ENCODE assay signal across 21 cellular contexts in the genomic region with DNA sequence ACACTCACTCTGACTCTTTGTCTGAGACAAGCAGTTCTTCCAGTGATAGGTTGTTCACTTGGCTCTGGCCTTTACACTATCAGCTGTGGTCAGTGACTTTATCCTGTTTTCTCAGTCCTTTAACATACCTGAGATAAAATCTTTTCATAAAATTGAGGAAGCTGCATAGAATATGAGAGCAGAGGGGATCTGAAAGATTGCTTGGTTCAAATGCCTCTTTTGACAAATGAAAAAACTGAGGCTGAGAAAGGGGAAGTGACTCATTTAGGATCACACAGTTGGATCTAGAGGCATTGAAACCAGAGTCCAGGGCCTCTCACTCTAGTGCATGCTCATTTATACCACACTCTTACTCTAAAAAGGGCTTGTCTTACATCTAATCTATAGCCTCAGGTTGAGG.
DNase-seq lines count a peak whose midpoint lies in the region; ATAC-seq and TF ChIP-seq lines count a peak whose summit lies in the region.
"Had no signal": no experiment of that assay in that cellular context is flagged by ENCODE, and none has a peak within 500 bp of the region (broad histone marks: within the 10 kb centered on the region; RNA-seq: fewer than 3 reads in every experiment).

No MANE protein-coding gene starts in this region.

- no peaks in the 10 kb centered on the region for H3K36me3 Mint-ChIP-seq in stimulated activated memory B cell treated with anti-CD40 and anti-IgM and Interleukin-4, amounts not matched to agents 10 μg/mL and 1 μg/mL and 100 μg/mL, for 72 hours
- H3K36me3 Mint-ChIP-seq in activated CD4-positive, alpha-beta T cell treated with anti-CD3 and anti-CD28 coated beads, Interleukin-2, amount 10 ng/mL, durations not matched to agents 7 days and 5 days (ENCODE audit: low read depth): no peaks in the 10 kb centered on the region

- H3K4me2 ChIP-seq in GM23248 (ENCODE audit: unreplicated experiment): no peak overlapping the region

- no peaks in the 10 kb centered on the region for H3K36me3 ChIP-seq in GM06990 (ENCODE audit: control insufficient read depth, insufficient read depth, low read length)
- H3K36me3 ChIP-seq in GM23248 (ENCODE audit: low read depth): no peaks in the 10 kb centered on the region
- H3K36me3 ChIP-seq: adrenal gland, colonic mucosa, thyroid gland had no signal

- H3K9me3 Mint-ChIP-seq in stimulated activated memory B cell treated with anti-CD40 and anti-IgM and Interleukin-4, amounts not matched to agents 10 μg/mL and 1 μg/mL and 100 μg/mL, for 72 hours: no peaks in the 10 kb centered on the region
- no peaks in the 10 kb centered on the region for H3K9me3 Mint-ChIP-seq in activated CD4-positive, alpha-beta T cell treated with anti-CD3 and anti-CD28 coated beads, Interleukin-2, amount 10 ng/mL, durations not matched to agents 7 days and 5 days

- no peak overlapping the region for H3K27ac Mint-ChIP-seq in stimulated activated memory B cell treated with anti-CD40 and anti-IgM and Interleukin-4, amounts not matched to agents 10 μg/mL and 1 μg/mL and 100 μg/mL, for 72 hours
- H3K27ac Mint-ChIP-seq in activated CD4-positive, alpha-beta T cell treated with anti-CD3 and anti-CD28 coated beads, Interleukin-2, amount 10 ng/mL, durations not matched to agents 7 days and 5 days: no peak overlapping the region
- H3K27ac Mint-ChIP-seq: activated T-helper 17 cell treated with anti-CD3 and anti-CD28 coated beads, Interleukin-2, amount 50 U/mL, for 72 hours had no signal

- no peaks in the 10 kb centered on the region for H4K20me1 ChIP-seq in GM23248 (ENCODE audit: insufficient read depth)

- no peak overlapping the region for H2AFZ ChIP-seq in GM23248

- peak; percentile 50 for ATAC-seq in HG03521 (IDR thresholded peaks at IDR 0.05; ENCODE audit: unreplicated experiment)
- no peak for ATAC-seq in HG03196 (IDR thresholded peaks at IDR 0.05; ENCODE audit: unreplicated experiment)
- no peak for ATAC-seq in stimulated activated memory B cell treated with anti-CD40 and anti-IgM and Interleukin-4, amounts not matched to agents 10 μg/mL and 1 μg/mL and 100 μg/mL, for 72 hours
- ATAC-seq: activated T-helper 17 cell treated with anti-CD3 and anti-CD28 coated beads, Interleukin-2, amount 50 U/mL, for 72 hours had no signal

- H3K4me1 ChIP-seq in GM23248 (ENCODE audit: insufficient read depth): peaks cover 10% of the 10 kb centered on the region
- H3K4me1 ChIP-seq: adrenal gland, colonic mucosa, thyroid gland had no signal

- no peaks in the 10 kb centered on the region for H3K9me2 ChIP-seq in GM23248 (ENCODE audit: insufficient read depth)

- no peak overlapping the region for H3K4me3 ChIP-seq in GM06990 (replicated peaks; ENCODE audit: low read depth, low read length)
- H3K4me3 ChIP-seq in GM23248: no peak overlapping the region
- H3K4me3 ChIP-seq: adrenal gland, colonic mucosa, thyroid gland had no signal

- in situ Hi-C loops in GM23248 (cut with MboI): no loop called here

- H3K27me3 ChIP-seq in GM06990 (replicated peaks; ENCODE audit: control insufficient read depth, insufficient read depth, low read length) (no peaks in the 10 kb centered on the region), GM23248 (replicated peaks; ENCODE audit: insufficient read depth) (no peaks in the 10 kb centered on the region)
- H3K27me3 ChIP-seq: adrenal gland, colonic mucosa, thyroid gland had no signal

- H3K4me3 Mint-ChIP-seq in stimulated activated memory B cell treated with anti-CD40 and anti-IgM and Interleukin-4, amounts not matched to agents 10 μg/mL and 1 μg/mL and 100 μg/mL, for 72 hours: no peak overlapping the region
- no peak overlapping the region for H3K4me3 Mint-ChIP-seq in activated CD4-positive, alpha-beta T cell treated with anti-CD3 and anti-CD28 coated beads, Interleukin-2, amount 10 ng/mL, durations not matched to agents 7 days and 5 days
- H3K4me3 Mint-ChIP-seq: activated T-helper 17 cell treated with anti-CD3 and anti-CD28 coated beads, Interleukin-2, amount 50 U/mL, for 72 hours had no signal

- no peaks in the 10 kb centered on the region for H3K27me3 Mint-ChIP-seq in stimulated activated memory B cell treated with anti-CD40 and anti-IgM and Interleukin-4, amounts not matched to agents 10 μg/mL and 1 μg/mL and 100 μg/mL, for 72 hours
- H3K27me3 Mint-ChIP-seq in activated CD4-positive, alpha-beta T cell treated with anti-CD3 and anti-CD28 coated beads, Interleukin-2, amount 10 ng/mL, durations not matched to agents 7 days and 5 days: no peaks in the 10 kb centered on the region
- H3K27me3 Mint-ChIP-seq: activated T-helper 17 cell treated with anti-CD3 and anti-CD28 coated beads, Interleukin-2, amount 50 U/mL, for 72 hours had no signal

- DNase-seq in GM06990 (ENCODE audit: extremely low read depth, insufficient read length) (peak; percentile 12), GM23248 (peak; percentile 4), amniotic epithelial cell (ENCODE audit: low read depth) (peak; percentile 40), SIG-M5 treated with dmso at 0.1 percent for 504 hours (lab: John Stamatoyannopoulos, UW; ENCODE audit: unreplicated experiment) (no peak)
- no peak for DNase-seq in activated CD4-positive, alpha-beta T cell treated with anti-CD3 and anti-CD28 coated beads, Interleukin-2, amount 10 ng/mL, durations not matched to agents 7 days and 5 days
- DNase-seq: activated CD4-positive, alpha-beta T cell treated with anti-CD3 and anti-CD28 coated beads, Interleukin-2, amount 50 U/mL, for 48 hours; adrenal gland; colonic mucosa; COR-L47; glutamatergic neuron; H7; MM.1S; NK-92 treated with Interleukin-12 subunit alpha and Interleukin-12 subunit beta, amount 100 ng/mL, for 24 hours; occipital lobe; SHP77; stimulated activated CD4-positive, alpha-beta T cell treated with anti-CD3 and anti-CD28 coated beads, Interleukin-2, amount 100 ng/mL, for 48 hours; thyroid gland had no signal

- H3K9me3 ChIP-seq in GM23248 (ENCODE audit: low read depth): no peaks in the 10 kb centered on the region
- H3K9me3 ChIP-seq: adrenal gland, colonic mucosa, thyroid gland had no signal

- no peak overlapping the region for H3K9ac ChIP-seq in GM23248

- no peak for TF ChIP-seq CTCF in GM06990 (IDR thresholded peaks at IDR 0.05; ENCODE audit: insufficient read depth, low read length, poor library complexity, severe bottlenecking)

- POLR2A ChIA-PET in activated CD4-positive, alpha-beta T cell treated with anti-CD3 and anti-CD28 coated beads, Interleukin-2, amount 10 ng/mL, durations not matched to agents 7 days and 5 days (lab: Charles Lee): no interaction called here

- no peaks in the 10 kb centered on the region for H3K79me2 ChIP-seq in GM23248 (ENCODE audit: insufficient read depth)

- H3F3A ChIP-seq in GM23248 (ENCODE audit: insufficient read depth): peaks cover 6% of the 10 kb centered on the region; the same call in 1 of the 2 replicates

- CTCF ChIA-PET in activated CD4-positive, alpha-beta T cell treated with anti-CD3 and anti-CD28 coated beads, Interleukin-2, amount 10 ng/mL, durations not matched to agents 7 days and 5 days (lab: Charles Lee): interaction anchor here (1.2 kb wide), 1 partner anchor 17 kb away, joined by 4 read pairs; no protein-coding TSS in a partner anchor

- H3K4me1 Mint-ChIP-seq in stimulated activated memory B cell treated with anti-CD40 and anti-IgM and Interleukin-4, amounts not matched to agents 10 μg/mL and 1 μg/mL and 100 μg/mL, for 72 hours: no peaks in the 10 kb centered on the region
- no peaks in the 10 kb centered on the region for H3K4me1 Mint-ChIP-seq in activated CD4-positive, alpha-beta T cell treated with anti-CD3 and anti-CD28 coated beads, Interleukin-2, amount 10 ng/mL, durations not matched to agents 7 days and 5 days
- H3K4me1 Mint-ChIP-seq: activated T-helper 17 cell treated with anti-CD3 and anti-CD28 coated beads, Interleukin-2, amount 50 U/mL, for 72 hours had no signal

- no peak overlapping the region for H3K27ac ChIP-seq in GM23248
- H3K27ac ChIP-seq: adrenal gland, colonic mucosa, thyroid gland had no signal

Comparison
In these comparisons a context has a peak if more than half of its experiments do, and no peak if none do; other contexts are left out.
1. DNase-seq: peak in GM06990 (single experiment), GM23248 (single experiment) and amniotic epithelial cell (single experiment); none in activated CD4-positive, alpha-beta T cell treated with anti-CD3 and anti-CD28 coated beads, Interleukin-2, amount 10 ng/mL, durations not matched to agents 7 days and 5 days (single experiment) and SIG-M5 treated with dmso at 0.1 percent for 504 hours (single experiment).